Comparison of ENCODE assay signal across 1 cellular context in the genomic region with DNA sequence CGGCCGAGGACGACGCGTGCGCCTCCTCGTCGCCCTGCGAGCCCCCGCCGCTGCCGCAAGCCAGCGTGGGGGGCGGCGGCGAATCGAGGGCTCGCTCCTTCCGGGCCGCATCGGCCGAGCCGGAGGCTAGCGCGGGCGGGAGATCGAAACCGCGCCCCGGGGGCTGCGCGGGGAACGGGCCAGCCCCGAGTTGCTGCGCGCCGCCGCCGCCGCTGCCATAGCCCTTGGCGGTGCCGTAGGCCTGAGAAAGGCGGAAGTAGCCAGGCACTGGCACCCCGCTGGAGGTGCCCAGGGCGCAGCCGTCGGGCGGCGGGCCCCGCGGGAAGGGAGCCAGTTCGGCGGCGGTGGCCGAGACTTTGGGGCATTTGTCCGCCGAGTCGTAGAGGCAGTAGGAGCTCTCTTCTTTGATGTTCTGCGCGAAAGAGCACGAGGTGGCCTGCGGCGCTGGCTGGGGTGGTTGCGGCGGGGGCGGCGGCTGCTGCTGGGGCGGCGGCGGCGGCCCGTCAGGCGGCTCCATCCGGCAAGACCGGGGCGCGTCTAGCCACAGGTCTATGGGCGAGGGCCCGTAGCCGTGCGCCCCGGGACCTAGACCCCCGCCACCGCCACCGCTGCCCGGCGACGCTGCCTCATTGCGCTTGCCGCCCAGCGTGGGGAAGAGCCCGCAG.
TF ChIP-seq lines count a peak whose summit lies in the region.

No MANE protein-coding gene starts in this region.

TF ChIP-seq in HCT116, 20 proteins besides CTCF, POLR2A, EP300 and RAD21 (continued from another document):
- TF ChIP-seq, protein P1, sequence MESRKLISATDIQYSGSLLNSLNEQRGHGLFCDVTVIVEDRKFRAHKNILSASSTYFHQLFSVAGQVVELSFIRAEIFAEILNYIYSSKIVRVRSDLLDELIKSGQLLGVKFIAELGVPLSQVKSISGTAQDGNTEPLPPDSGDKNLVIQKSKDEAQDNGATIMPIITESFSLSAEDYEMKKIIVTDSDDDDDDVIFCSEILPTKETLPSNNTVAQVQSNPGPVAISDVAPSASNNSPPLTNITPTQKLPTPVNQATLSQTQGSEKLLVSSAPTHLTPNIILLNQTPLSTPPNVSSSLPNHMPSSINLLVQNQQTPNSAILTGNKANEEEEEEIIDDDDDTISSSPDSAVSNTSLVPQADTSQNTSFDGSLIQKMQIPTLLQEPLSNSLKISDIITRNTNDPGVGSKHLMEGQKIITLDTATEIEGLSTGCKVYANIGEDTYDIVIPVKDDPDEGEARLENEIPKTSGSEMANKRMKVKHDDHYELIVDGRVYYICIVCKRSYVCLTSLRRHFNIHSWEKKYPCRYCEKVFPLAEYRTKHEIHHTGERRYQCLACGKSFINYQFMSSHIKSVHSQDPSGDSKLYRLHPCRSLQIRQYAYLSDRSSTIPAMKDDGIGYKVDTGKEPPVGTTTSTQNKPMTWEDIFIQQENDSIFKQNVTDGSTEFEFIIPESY (IDR thresholded peaks at IDR 0.05; ENCODE audit: extremely low read depth, insufficient replicate concordance, low read length), result no peak
- TF ChIP-seq SIN3A (IDR thresholded peaks at IDR 0.05; ENCODE audit: low read depth) (no peak), SRF (IDR thresholded peaks at IDR 0.05; ENCODE audit: low read depth) (no peak), EZH2phosphoT487 (IDR thresholded peaks at IDR 0.05; ENCODE audit: borderline replicate concordance) (no peak), ELF1 (IDR thresholded peaks at IDR 0.05; ENCODE audit: borderline replicate concordance, low read depth) (no peak), TCF7L2 (IDR thresholded peaks at IDR 0.05; ENCODE audit: borderline replicate concordance, extremely low read depth, insufficient read depth, insufficient read length) (peak; percentile 75), YY1 (IDR thresholded peaks at IDR 0.05; ENCODE audit: extremely low read depth, insufficient replicate concordance, low read depth, low read length) (no peak), FOSL1 (IDR thresholded peaks at IDR 0.05; ENCODE audit: low read depth) (no peak), EGR1 (IDR thresholded peaks at IDR 0.05; ENCODE audit: low read depth) (no peak), ZNF274 (IDR thresholded peaks at IDR 0.05; ENCODE audit: low read depth, low read length) (no peak), POLR2AphosphoS5 (IDR thresholded peaks at IDR 0.05; ENCODE audit: low read depth, low read length) (0 out of 2 replicates have a peak, but pooled peaks have one; percentile 58), CBX3 (IDR thresholded peaks at IDR 0.05; ENCODE audit: low read depth) (no peak), JUND (IDR thresholded peaks at IDR 0.05) (no peak), SP1 (IDR thresholded peaks at IDR 0.05; ENCODE audit: low read depth) (no peak), EZH2 (IDR thresholded peaks at IDR 0.05) (no peak)
- TF ChIP-seq, protein P2, sequence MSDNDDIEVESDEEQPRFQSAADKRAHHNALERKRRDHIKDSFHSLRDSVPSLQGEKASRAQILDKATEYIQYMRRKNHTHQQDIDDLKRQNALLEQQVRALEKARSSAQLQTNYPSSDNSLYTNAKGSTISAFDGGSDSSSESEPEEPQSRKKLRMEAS (IDR thresholded peaks at IDR 0.05), result no peak
- TF ChIP-seq, protein P3, sequence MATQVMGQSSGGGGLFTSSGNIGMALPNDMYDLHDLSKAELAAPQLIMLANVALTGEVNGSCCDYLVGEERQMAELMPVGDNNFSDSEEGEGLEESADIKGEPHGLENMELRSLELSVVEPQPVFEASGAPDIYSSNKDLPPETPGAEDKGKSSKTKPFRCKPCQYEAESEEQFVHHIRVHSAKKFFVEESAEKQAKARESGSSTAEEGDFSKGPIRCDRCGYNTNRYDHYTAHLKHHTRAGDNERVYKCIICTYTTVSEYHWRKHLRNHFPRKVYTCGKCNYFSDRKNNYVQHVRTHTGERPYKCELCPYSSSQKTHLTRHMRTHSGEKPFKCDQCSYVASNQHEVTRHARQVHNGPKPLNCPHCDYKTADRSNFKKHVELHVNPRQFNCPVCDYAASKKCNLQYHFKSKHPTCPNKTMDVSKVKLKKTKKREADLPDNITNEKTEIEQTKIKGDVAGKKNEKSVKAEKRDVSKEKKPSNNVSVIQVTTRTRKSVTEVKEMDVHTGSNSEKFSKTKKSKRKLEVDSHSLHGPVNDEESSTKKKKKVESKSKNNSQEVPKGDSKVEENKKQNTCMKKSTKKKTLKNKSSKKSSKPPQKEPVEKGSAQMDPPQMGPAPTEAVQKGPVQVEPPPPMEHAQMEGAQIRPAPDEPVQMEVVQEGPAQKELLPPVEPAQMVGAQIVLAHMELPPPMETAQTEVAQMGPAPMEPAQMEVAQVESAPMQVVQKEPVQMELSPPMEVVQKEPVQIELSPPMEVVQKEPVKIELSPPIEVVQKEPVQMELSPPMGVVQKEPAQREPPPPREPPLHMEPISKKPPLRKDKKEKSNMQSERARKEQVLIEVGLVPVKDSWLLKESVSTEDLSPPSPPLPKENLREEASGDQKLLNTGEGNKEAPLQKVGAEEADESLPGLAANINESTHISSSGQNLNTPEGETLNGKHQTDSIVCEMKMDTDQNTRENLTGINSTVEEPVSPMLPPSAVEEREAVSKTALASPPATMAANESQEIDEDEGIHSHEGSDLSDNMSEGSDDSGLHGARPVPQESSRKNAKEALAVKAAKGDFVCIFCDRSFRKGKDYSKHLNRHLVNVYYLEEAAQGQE (IDR thresholded peaks at IDR 0.05; ENCODE audit: low read depth), result no peak
TF ChIP-seq in HCT116: peak in this region for 3.
